Comparison of ENCODE assay signal across 1 cellular context in the genomic region with DNA sequence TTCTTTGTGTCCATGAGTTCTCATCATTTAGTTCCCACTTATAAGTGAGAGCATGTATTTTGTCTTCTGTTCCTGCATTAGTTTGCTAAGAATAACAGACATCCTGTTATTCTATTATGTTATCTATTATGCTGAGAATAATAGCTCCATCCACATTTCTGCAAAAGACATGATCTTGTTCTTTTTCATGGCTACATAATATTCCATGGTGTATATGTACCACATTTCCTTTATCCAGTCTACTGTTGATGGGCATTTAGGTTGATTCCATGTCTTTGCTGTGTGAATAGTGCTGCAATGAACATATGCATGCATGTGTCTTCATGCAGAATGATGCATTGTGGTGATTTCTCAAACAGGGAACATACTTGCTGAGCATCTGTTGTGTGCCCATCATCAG.
TF ChIP-seq lines count a peak whose summit lies in the region.

No MANE protein-coding gene starts in this region.

TF ChIP-seq in A549, 52 proteins besides CTCF, POLR2A, EP300 and RAD21 (continued from another document):
- no peak for TF ChIP-seq ATOH8 (CRISPR knock-in tag; IDR thresholded peaks at IDR 0.05; ENCODE audit: low read depth)
- TF ChIP-seq, protein P1, sequence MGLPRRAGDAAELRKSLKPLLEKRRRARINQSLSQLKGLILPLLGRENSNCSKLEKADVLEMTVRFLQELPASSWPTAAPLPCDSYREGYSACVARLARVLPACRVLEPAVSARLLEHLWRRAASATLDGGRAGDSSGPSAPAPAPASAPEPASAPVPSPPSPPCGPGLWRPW (IDR thresholded peaks at IDR 0.05): no peak
